Comparison of ENCODE assay signal across 11 cellular contexts in genomic region chr13:25847145-25847544, GRCh38.
DNase-seq lines count a peak whose midpoint lies in the region; ATAC-seq and TF ChIP-seq lines count a peak whose summit lies in the region.
"Had no signal": no experiment of that assay in that cellular context is flagged by ENCODE, and none has a peak within 500 bp of the region (broad histone marks: within the 10 kb centered on the region; RNA-seq: fewer than 3 reads in every experiment).

No MANE protein-coding gene starts in this region.

- H3K36me3 ChIP-seq in KOPT-K1 (ENCODE audit: insufficient read depth, low read length) = no peaks in the 10 kb centered on the region
- H3K36me3 ChIP-seq: HAP-1 had no signal

- peak overlapping the region; percentile 61 to 85 (median 80) for H3K27ac Mint-ChIP-seq in immature natural killer cell
- no peak overlapping the region for H3K27ac Mint-ChIP-seq in Calu3 (ENCODE audit: unreplicated experiment)
- H3K27ac Mint-ChIP-seq: brain had no signal

- H3K27me3 Mint-ChIP-seq in immature natural killer cell (ENCODE audit: low read depth in 3 of 3) (peaks cover 0 to 5% (median 3%) of the 10 kb centered on the region in 3 donors), Calu3 (ENCODE audit: unreplicated experiment) (peaks cover 19% of the 10 kb centered on the region)
- H3K27me3 Mint-ChIP-seq: brain had no signal

- no peak for TF ChIP-seq CTCF in Calu3 (IDR thresholded peaks at IDR 0.05; ENCODE audit: unreplicated experiment)

- H3K4me3 Mint-ChIP-seq in immature natural killer cell (peak overlapping the region; percentile 44 to 71 (median 63)), Calu3 (ENCODE audit: low read depth, unreplicated experiment) (no peak overlapping the region)
- H3K4me3 Mint-ChIP-seq: brain had no signal

- ATAC-seq in GM18519 (IDR thresholded peaks at IDR 0.05; ENCODE audit: low FRiP score, unreplicated experiment) = peak; percentile 71
- ATAC-seq in GM21515 (IDR thresholded peaks at IDR 0.05; ENCODE audit: unreplicated experiment) = peak; percentile 76
- ATAC-seq in GM21825 (IDR thresholded peaks at IDR 0.05; ENCODE audit: unreplicated experiment) = no peak

- peak overlapping the region; percentile 83 for H3K27ac ChIP-seq in KOPT-K1 (ENCODE audit: low read depth, low read length, poor library complexity, severe bottlenecking)

- H3K9me3 ChIP-seq in KOPT-K1 (ENCODE audit: insufficient read depth, low read length, poor library complexity, severe bottlenecking) = no peaks in the 10 kb centered on the region
- H3K9me3 ChIP-seq: HAP-1 had no signal

- BruUV-seq in Calu3 (replicated peaks; lab: Mats Ljungman, UMichigan) = no TSS peak

- intact Hi-C loops in Calu3 (cut with micrococcal nuclease; ENCODE audit: unreplicated experiment) = no loop called here

- H3K36me3 Mint-ChIP-seq in immature natural killer cell (peaks cover 0 to 1% (median under 1%) of the 10 kb centered on the region in 3 donors), Calu3 (ENCODE audit: insufficient read depth, unreplicated experiment) (no peaks in the 10 kb centered on the region)
- H3K36me3 Mint-ChIP-seq: brain had no signal

- H3K9me3 Mint-ChIP-seq in immature natural killer cell = peaks cover 0 to 1% (median 0%) of the 10 kb centered on the region in 6 donors
- H3K9me3 Mint-ChIP-seq in Calu3 (ENCODE audit: low read depth, unreplicated experiment) = no peaks in the 10 kb centered on the region

- H3K4me1 Mint-ChIP-seq in immature natural killer cell (peaks cover 31 to 34% of the 10 kb centered on the region in 2 donors), Calu3 (ENCODE audit: low read depth, unreplicated experiment) (no peaks in the 10 kb centered on the region)

- peak; percentile 41 to 46 (median 45) for DNase-seq in immature natural killer cell
- DNase-seq in NCI-H526 treated with DMSO at 0.1 percent for 48 hours (lab: John Stamatoyannopoulos, UW) = no peak
- no peak for DNase-seq in cortex of kidney (lab: John Stamatoyannopoulos, UW)
- no peak for DNase-seq in Calu3
- DNase-seq: stimulated activated CD4-positive, alpha-beta T cell treated with anti-CD3 and anti-CD28 coated beads, Interleukin-12 subunit alpha, Interleukin-12 subunit beta, amount 100 ng/mL, for 4 hours had no signal

- CTCF ChIA-PET in Calu3 (lab: Charles Lee) = no interaction called here

Comparison
In these comparisons a context has a peak if more than half of its experiments do, and no peak if none do; other contexts are left out.
1. DNase-seq: peak in immature natural killer cell (3 of 3); none in NCI-H526 treated with DMSO at 0.1 percent for 48 hours (single experiment), cortex of kidney (single experiment) and Calu3 (single experiment).